ENCODE assay signal across 22 cellular contexts in genomic region chr7:1662101-1662500, GRCh38. TPM values are rescaled to one million over a fixed set of nuclear protein-coding genes. Genes with fewer than 3 reads are reported as not detected.
DNase-seq lines count a peak whose midpoint lies in the region; ATAC-seq and TF ChIP-seq lines count a peak whose summit lies in the region.
"Had no signal": no experiment of that assay in that cellular context is flagged by ENCODE, and none has a peak within 500 bp of the region (broad histone marks: within the 10 kb centered on the region; RNA-seq: fewer than 3 reads in every experiment).

No MANE protein-coding gene starts in this region.

- H4K20me1 ChIP-seq in BLaER1, result peaks cover 10% of the 10 kb centered on the region

- no peaks in the 10 kb centered on the region; the same call in none of the 2 replicates for H3K27me3 Mint-ChIP-seq in HFFc6 (ENCODE audit: insufficient read depth)

- H3K4me3 Mint-ChIP-seq in HFFc6, result no peak overlapping the region
- H3K4me3 Mint-ChIP-seq: activated CD4-positive, alpha-beta memory T cell treated with anti-CD3 and anti-CD28 coated beads, Interleukin-2, amount 10 ng/mL, durations not matched to agents 7 days and 5 days; activated naive CD4-positive, alpha-beta T cell treated with anti-CD3 and anti-CD28 coated beads, Interleukin-2, amount 50 U/mL, for 24 hours had no signal

- H3K27ac ChIP-seq in BLaER1 (no peak overlapping the region; the same call in 1 of the 2 replicates), coronary artery (no peak overlapping the region)
- H3K27ac ChIP-seq: foreskin keratinocyte, prostate gland, thyroid gland had no signal

- ATAC-seq in mucosa of descending colon, result no peak
- no peak for ATAC-seq in stimulated activated naive CD8-positive, alpha-beta T cell treated with anti-CD3 and anti-CD28 coated beads, Interleukin-15, Interleukin-2, amounts not matched to agents 100 U/mL and 50 U/mL, for 24 hours
- ATAC-seq in HG02938 (IDR thresholded peaks at IDR 0.05; ENCODE audit: unreplicated experiment), result no peak
- ATAC-seq: foreskin keratinocyte; naive thymus-derived CD8-positive, alpha-beta T cell had no signal

- no peaks in the 10 kb centered on the region for H3K9me3 ChIP-seq in BLaER1
- no peaks in the 10 kb centered on the region for H3K9me3 ChIP-seq in mucosa of descending colon
- H3K9me3 ChIP-seq: prostate gland, thyroid gland had no signal

- intact Hi-C loops in mucosa of descending colon (cut with DNase I, micrococcal nuclease), result no loop called here

- no peak overlapping the region for H3K27ac Mint-ChIP-seq in HFFc6
- H3K27ac Mint-ChIP-seq: activated CD4-positive, alpha-beta memory T cell treated with anti-CD3 and anti-CD28 coated beads, Interleukin-2, amount 10 ng/mL, durations not matched to agents 7 days and 5 days; activated naive CD4-positive, alpha-beta T cell treated with anti-CD3 and anti-CD28 coated beads, Interleukin-2, amount 50 U/mL, for 24 hours; naive thymus-derived CD8-positive, alpha-beta T cell had no signal

- H3K4me3 ChIP-seq in BLaER1, result no peak overlapping the region
- no peak overlapping the region for H3K4me3 ChIP-seq in coronary artery
- H3K4me3 ChIP-seq in mucosa of descending colon, result no peak overlapping the region
- H3K4me3 ChIP-seq: prostate gland, thyroid gland had no signal

- H3K36me3 ChIP-seq in BLaER1 (no peaks in the 10 kb centered on the region), mucosa of descending colon (ENCODE audit: low read depth) (no peaks in the 10 kb centered on the region)
- H3K36me3 ChIP-seq: prostate gland, thyroid gland had no signal

- TF ChIP-seq CTCF in coronary artery (IDR thresholded peaks at IDR 0.05) (no peak), mucosa of descending colon (IDR thresholded peaks at IDR 0.05) (no peak), HFFc6 (IDR thresholded peaks at IDR 0.05) (no peak)

- H3K4me2 ChIP-seq in BLaER1, result peak overlapping the region; percentile 91

- H3K4me1 ChIP-seq in BLaER1 (peaks cover 44% of the 10 kb centered on the region), mucosa of descending colon (ENCODE audit: low read depth) (peaks cover 18% of the 10 kb centered on the region)
- H3K4me1 ChIP-seq: foreskin keratinocyte had no signal

- peaks cover 5% of the 10 kb centered on the region for H3K4me1 Mint-ChIP-seq in HFFc6 (ENCODE audit: low read depth)
- H3K4me1 Mint-ChIP-seq: activated naive CD4-positive, alpha-beta T cell treated with anti-CD3 and anti-CD28 coated beads, Interleukin-2, amount 50 U/mL, for 24 hours had no signal

- H3K9me3 Mint-ChIP-seq in HFFc6, result no peaks in the 10 kb centered on the region
- H3K9me3 Mint-ChIP-seq: activated CD4-positive, alpha-beta memory T cell treated with anti-CD3 and anti-CD28 coated beads, Interleukin-2, amount 10 ng/mL, durations not matched to agents 7 days and 5 days; activated naive CD4-positive, alpha-beta T cell treated with anti-CD3 and anti-CD28 coated beads, Interleukin-2, amount 50 U/mL, for 24 hours had no signal

- peaks cover 24% of the 10 kb centered on the region for H3K27me3 ChIP-seq in BLaER1

- H3K9ac ChIP-seq in BLaER1, result no peak overlapping the region

- no peaks in the 10 kb centered on the region for H3K36me3 Mint-ChIP-seq in HFFc6 (ENCODE audit: low read depth)
- H3K36me3 Mint-ChIP-seq: activated naive CD4-positive, alpha-beta T cell treated with anti-CD3 and anti-CD28 coated beads, Interleukin-2, amount 50 U/mL, for 24 hours had no signal

- DNase-seq in 8988T, result peak; percentile 17
- DNase-seq in coronary artery (ENCODE audit: low spot score), result peak; percentile 26
- DNase-seq in mucosa of descending colon, result peak in 2 of 3 donors; percentile 5 to 9
- no peak for DNase-seq in HFFc6
- no peak for DNase-seq in stimulated activated naive CD8-positive, alpha-beta T cell treated with anti-CD3 and anti-CD28 coated beads, Interleukin-15, Interleukin-2, amounts not matched to agents 100 U/mL and 50 U/mL, for 24 hours
- DNase-seq: activated CD4-positive, alpha-beta memory T cell treated with anti-CD3 and anti-CD28 coated beads, Interleukin-2, amount 10 ng/mL, durations not matched to agents 7 days and 5 days; anterior cingulate cortex; DMS53; erythroblast; foreskin keratinocyte; Kasumi-1; NCI-H1694 treated with DMSO at 0.1 percent for 48 hours; RPMI8226; small intestine; stimulated activated CD4-positive, alpha-beta T cell treated with anti-CD3 and anti-CD28 coated beads, Interleukin-2, amount 100 ng/mL, for 48 hours; stimulated activated naive CD4-positive, alpha-beta T cell treated with Interleukin-2 at 50 U/mL for 16 hours; thyroid gland had no signal

RNA-seq across cellular contexts. Expression of gene ELFN1, which starts 8.0 kb away (rescaled TPM):
- total RNA-seq in mucosa of descending colon, result under 1 TPM; 0.26 to 0.44 (median 0.41) TPM
- 1 to 10 TPM; 1.5 to 4.2 (median 1.6) TPM for total RNA-seq in HFFc6 (2021; fragmentation: NEBNext Ultra II Directional; extraction: Animal tissue kit (Norgen Biotek cat#: 25700))
- total RNA-seq: foreskin keratinocyte; naive thymus-derived CD8-positive, alpha-beta T cell had no signal

Comparison
In these comparisons a context has a peak if more than half of its experiments do, and no peak if none do; other contexts are left out.
1. DNase-seq: peak in 8988T (single experiment), coronary artery (single experiment) and mucosa of descending colon (2 of 3); none in HFFc6 (single experiment) and stimulated activated naive CD8-positive, alpha-beta T cell treated with anti-CD3 and anti-CD28 coated beads, Interleukin-15, Interleukin-2, amounts not matched to agents 100 U/mL and 50 U/mL, for 24 hours (single experiment).